ENCODE assay signal across 1 cellular context in the genomic region with DNA sequence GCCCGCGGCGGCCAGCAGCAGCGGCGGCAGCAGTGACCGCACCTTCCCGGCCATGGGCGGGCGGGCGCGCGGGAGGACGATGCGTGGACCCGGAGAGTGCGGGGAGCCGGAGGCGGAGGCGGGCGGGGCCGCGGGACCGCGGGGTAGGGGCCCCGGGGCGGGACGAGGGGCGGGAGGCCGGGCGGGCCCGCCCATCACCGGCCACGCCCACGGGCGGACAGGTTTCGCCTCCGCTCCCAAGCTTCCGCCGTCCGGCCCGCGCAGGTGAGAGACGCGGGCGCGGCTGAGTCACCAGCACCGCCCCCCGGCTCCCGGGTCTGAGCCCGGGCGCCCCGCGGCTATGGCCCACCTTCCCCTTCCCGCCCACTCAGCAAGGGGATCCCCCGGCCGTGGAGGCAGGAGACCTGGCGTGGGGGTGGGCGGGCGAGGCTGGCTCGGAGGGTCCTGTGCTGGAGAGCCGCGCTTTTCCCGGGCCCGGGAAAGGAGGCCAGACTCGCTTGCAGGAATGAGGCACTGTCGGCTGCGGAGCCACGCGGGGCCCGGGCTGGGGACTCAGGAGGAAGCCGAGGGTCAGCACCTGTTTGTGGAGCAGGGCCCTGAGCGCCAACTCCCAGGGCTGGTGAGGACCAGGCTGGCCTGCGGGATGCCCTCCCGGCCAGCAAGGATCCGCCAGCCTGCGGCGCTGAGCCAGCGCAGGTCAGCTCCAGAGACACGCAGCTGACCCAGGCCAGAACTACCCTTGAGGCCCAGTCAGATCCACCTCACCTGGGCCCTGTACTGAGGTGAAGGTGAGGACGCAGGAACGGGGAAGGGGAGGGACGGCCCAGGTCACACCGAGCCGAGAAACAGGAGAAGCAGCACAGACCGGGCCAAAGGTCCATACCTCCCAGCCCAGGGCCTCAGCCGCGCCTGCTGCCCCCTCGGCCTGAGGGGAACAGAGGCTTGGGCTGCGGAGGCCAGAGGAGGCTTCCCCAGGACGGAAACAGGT.
TF ChIP-seq lines count a peak whose summit lies in the region.

A gene (minus strand): TSS at position 118 of the 988 bp plus-strand sequence. CDS start 64 bp downstream, at position 54.

TF ChIP-seq in HepG2, 621 proteins besides CTCF, POLR2A, EP300 and RAD21 (continued from another document and continues in another):
- TF ChIP-seq ZNF619 (CRISPR knock-in tag; IDR thresholded peaks at IDR 0.05): no peak; the same call in 1 of the 2 replicates
- TF ChIP-seq, protein P1, sequence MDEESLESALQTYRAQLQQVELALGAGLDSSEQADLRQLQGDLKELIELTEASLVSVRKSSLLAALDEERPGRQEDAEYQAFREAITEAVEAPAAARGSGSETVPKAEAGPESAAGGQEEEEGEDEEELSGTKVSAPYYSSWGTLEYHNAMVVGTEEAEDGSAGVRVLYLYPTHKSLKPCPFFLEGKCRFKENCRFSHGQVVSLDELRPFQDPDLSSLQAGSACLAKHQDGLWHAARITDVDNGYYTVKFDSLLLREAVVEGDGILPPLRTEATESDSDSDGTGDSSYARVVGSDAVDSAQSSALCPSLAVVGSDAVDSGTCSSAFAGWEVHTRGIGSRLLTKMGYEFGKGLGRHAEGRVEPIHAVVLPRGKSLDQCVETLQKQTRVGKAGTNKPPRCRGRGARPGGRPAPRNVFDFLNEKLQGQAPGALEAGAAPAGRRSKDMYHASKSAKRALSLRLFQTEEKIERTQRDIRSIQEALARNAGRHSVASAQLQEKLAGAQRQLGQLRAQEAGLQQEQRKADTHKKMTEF (CRISPR knock-in tag; IDR thresholded peaks at IDR 0.05): peak; percentile 69
- TF ChIP-seq HOXA3 (CRISPR knock-in tag; IDR thresholded peaks at IDR 0.05): peak; percentile 61
- TF ChIP-seq, protein P2, sequence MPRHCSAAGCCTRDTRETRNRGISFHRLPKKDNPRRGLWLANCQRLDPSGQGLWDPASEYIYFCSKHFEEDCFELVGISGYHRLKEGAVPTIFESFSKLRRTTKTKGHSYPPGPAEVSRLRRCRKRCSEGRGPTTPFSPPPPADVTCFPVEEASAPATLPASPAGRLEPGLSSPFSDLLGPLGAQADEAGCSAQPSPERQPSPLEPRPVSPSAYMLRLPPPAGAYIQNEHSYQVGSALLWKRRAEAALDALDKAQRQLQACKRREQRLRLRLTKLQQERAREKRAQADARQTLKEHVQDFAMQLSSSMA (CRISPR knock-in tag; IDR thresholded peaks at IDR 0.05): peak; percentile 86
- TF ChIP-seq NRL (CRISPR knock-in tag; IDR thresholded peaks at IDR 0.05; ENCODE audit: borderline replicate concordance): peak; percentile 53; the same call in 1 of the 2 replicates
- 0 out of 2 replicates have a peak, but pooled peaks have one; percentile 30 for TF ChIP-seq ZNF674 (CRISPR knock-in tag; IDR thresholded peaks at IDR 0.05; ENCODE audit: low read depth)
- TF ChIP-seq ZNF17 (CRISPR knock-in tag; IDR thresholded peaks at IDR 0.05): no peak
- TF ChIP-seq, protein P3, sequence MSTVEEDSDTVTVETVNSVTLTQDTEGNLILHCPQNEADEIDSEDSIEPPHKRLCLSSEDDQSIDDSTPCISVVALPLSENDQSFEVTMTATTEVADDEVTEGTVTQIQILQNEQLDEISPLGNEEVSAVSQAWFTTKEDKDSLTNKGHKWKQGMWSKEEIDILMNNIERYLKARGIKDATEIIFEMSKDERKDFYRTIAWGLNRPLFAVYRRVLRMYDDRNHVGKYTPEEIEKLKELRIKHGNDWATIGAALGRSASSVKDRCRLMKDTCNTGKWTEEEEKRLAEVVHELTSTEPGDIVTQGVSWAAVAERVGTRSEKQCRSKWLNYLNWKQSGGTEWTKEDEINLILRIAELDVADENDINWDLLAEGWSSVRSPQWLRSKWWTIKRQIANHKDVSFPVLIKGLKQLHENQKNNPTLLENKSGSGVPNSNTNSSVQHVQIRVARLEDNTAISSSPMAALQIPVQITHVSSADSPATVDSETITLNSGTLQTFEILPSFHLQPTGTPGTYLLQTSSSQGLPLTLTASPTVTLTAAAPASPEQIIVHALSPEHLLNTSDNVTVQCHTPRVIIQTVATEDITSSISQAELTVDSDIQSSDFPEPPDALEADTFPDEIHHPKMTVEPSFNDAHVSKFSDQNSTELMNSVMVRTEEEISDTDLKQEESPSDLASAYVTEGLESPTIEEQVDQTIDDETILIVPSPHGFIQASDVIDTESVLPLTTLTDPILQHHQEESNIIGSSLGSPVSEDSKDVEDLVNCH (CRISPR knock-in tag; IDR thresholded peaks at IDR 0.05): no peak
- TF ChIP-seq FOXC1 (CRISPR knock-in tag; IDR thresholded peaks at IDR 0.05; ENCODE audit: borderline replicate concordance): peak; percentile 74
- TF ChIP-seq, protein P4, sequence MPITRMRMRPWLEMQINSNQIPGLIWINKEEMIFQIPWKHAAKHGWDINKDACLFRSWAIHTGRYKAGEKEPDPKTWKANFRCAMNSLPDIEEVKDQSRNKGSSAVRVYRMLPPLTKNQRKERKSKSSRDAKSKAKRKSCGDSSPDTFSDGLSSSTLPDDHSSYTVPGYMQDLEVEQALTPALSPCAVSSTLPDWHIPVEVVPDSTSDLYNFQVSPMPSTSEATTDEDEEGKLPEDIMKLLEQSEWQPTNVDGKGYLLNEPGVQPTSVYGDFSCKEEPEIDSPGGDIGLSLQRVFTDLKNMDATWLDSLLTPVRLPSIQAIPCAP (CRISPR knock-in tag; IDR thresholded peaks at IDR 0.05; ENCODE audit: low read depth): no peak
- 0 out of 2 replicates have a peak, but pooled peaks have one; percentile 6 for TF ChIP-seq ZNF484 (CRISPR knock-in tag; IDR thresholded peaks at IDR 0.05; ENCODE audit: borderline replicate concordance, low read depth)
- TF ChIP-seq, protein P5, sequence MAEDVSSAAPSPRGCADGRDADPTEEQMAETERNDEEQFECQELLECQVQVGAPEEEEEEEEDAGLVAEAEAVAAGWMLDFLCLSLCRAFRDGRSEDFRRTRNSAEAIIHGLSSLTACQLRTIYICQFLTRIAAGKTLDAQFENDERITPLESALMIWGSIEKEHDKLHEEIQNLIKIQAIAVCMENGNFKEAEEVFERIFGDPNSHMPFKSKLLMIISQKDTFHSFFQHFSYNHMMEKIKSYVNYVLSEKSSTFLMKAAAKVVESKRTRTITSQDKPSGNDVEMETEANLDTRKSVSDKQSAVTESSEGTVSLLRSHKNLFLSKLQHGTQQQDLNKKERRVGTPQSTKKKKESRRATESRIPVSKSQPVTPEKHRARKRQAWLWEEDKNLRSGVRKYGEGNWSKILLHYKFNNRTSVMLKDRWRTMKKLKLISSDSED (CRISPR knock-in tag; IDR thresholded peaks at IDR 0.05): no peak
- TF ChIP-seq ATAD3A (CRISPR knock-in tag; IDR thresholded peaks at IDR 0.05): 0 out of 2 replicates have a peak, but pooled peaks have one; percentile 15
- TF ChIP-seq ZNF879 (CRISPR knock-in tag; IDR thresholded peaks at IDR 0.05): 0 out of 2 replicates have a peak, but pooled peaks have one; percentile 13
- no peak; the same call in 1 of the 2 replicates for TF ChIP-seq ZNF317 (CRISPR knock-in tag; IDR thresholded peaks at IDR 0.05)
- no peak for TF ChIP-seq MTA3 (CRISPR knock-in tag; IDR thresholded peaks at IDR 0.05)
- TF ChIP-seq, protein P6, sequence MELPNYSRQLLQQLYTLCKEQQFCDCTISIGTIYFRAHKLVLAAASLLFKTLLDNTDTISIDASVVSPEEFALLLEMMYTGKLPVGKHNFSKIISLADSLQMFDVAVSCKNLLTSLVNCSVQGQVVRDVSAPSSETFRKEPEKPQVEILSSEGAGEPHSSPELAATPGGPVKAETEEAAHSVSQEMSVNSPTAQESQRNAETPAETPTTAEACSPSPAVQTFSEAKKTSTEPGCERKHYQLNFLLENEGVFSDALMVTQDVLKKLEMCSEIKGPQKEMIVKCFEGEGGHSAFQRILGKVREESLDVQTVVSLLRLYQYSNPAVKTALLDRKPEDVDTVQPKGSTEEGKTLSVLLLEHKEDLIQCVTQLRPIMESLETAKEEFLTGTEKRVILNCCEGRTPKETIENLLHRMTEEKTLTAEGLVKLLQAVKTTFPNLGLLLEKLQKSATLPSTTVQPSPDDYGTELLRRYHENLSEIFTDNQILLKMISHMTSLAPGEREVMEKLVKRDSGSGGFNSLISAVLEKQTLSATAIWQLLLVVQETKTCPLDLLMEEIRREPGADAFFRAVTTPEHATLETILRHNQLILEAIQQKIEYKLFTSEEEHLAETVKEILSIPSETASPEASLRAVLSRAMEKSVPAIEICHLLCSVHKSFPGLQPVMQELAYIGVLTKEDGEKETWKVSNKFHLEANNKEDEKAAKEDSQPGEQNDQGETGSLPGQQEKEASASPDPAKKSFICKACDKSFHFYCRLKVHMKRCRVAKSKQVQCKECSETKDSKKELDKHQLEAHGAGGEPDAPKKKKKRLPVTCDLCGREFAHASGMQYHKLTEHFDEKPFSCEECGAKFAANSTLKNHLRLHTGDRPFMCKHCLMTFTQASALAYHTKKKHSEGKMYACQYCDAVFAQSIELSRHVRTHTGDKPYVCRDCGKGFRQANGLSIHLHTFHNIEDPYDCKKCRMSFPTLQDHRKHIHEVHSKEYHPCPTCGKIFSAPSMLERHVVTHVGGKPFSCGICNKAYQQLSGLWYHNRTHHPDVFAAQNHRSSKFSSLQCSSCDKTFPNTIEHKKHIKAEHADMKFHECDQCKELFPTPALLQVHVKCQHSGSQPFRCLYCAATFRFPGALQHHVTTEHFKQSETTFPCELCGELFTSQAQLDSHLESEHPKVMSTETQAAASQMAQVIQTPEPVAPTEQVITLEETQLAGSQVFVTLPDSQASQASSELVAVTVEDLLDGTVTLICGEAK (IDR thresholded peaks at IDR 0.05): no peak
- TF ChIP-seq, protein P6 (CRISPR knock-in tag; IDR thresholded peaks at IDR 0.05): no peak; the same call in 1 of the 2 replicates
- no peak; the same call in 1 of the 2 replicates for TF ChIP-seq NCOA2 (CRISPR knock-in tag; IDR thresholded peaks at IDR 0.05)
- TF ChIP-seq ZNF773 (CRISPR knock-in tag; IDR thresholded peaks at IDR 0.05; ENCODE audit: borderline replicate concordance): no peak
- TF ChIP-seq REXO4 (CRISPR knock-in tag; IDR thresholded peaks at IDR 0.05; ENCODE audit: borderline replicate concordance): no peak
- TF ChIP-seq RBM39 (IDR thresholded peaks at IDR 0.05; ENCODE audit: low read depth, low read length, poor library complexity, severe bottlenecking): no peak
- TF ChIP-seq, protein P7, sequence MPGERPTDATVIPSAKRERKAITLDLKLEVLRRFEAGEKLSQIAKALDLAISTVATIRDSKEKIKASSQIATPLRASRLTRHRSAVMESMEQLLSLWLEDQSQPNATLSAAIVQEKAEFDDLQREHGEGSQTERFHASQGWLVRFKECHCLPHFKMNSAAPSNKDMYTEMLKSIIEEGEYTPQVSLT (CRISPR knock-in tag; IDR thresholded peaks at IDR 0.05; ENCODE audit: borderline replicate concordance, low read depth): no peak
- no peak for TF ChIP-seq ZMYM4 (CRISPR knock-in tag; IDR thresholded peaks at IDR 0.05)
- peak; percentile 32; the same call in 1 of the 2 replicates for TF ChIP-seq ZNF446 (CRISPR knock-in tag; IDR thresholded peaks at IDR 0.05)
- TF ChIP-seq PHF5A (CRISPR knock-in tag; IDR thresholded peaks at IDR 0.05; ENCODE audit: low read depth, unreplicated experiment): no peak
- peak; percentile 80 for TF ChIP-seq RBFOX2 (IDR thresholded peaks at IDR 0.05; ENCODE audit: low read depth, low read length)
- TF ChIP-seq, protein P8, sequence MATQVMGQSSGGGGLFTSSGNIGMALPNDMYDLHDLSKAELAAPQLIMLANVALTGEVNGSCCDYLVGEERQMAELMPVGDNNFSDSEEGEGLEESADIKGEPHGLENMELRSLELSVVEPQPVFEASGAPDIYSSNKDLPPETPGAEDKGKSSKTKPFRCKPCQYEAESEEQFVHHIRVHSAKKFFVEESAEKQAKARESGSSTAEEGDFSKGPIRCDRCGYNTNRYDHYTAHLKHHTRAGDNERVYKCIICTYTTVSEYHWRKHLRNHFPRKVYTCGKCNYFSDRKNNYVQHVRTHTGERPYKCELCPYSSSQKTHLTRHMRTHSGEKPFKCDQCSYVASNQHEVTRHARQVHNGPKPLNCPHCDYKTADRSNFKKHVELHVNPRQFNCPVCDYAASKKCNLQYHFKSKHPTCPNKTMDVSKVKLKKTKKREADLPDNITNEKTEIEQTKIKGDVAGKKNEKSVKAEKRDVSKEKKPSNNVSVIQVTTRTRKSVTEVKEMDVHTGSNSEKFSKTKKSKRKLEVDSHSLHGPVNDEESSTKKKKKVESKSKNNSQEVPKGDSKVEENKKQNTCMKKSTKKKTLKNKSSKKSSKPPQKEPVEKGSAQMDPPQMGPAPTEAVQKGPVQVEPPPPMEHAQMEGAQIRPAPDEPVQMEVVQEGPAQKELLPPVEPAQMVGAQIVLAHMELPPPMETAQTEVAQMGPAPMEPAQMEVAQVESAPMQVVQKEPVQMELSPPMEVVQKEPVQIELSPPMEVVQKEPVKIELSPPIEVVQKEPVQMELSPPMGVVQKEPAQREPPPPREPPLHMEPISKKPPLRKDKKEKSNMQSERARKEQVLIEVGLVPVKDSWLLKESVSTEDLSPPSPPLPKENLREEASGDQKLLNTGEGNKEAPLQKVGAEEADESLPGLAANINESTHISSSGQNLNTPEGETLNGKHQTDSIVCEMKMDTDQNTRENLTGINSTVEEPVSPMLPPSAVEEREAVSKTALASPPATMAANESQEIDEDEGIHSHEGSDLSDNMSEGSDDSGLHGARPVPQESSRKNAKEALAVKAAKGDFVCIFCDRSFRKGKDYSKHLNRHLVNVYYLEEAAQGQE (IDR thresholded peaks at IDR 0.05; ENCODE audit: borderline replicate concordance in 1 of 2, low read depth in 1 of 2, low read length in 2 of 2): no peak
- no peak for TF ChIP-seq ZNF772 (CRISPR knock-in tag; IDR thresholded peaks at IDR 0.05)
- 0 out of 2 replicates have a peak, but pooled peaks have one; percentile 15 for TF ChIP-seq ZNF746 (CRISPR knock-in tag; IDR thresholded peaks at IDR 0.05)
- TF ChIP-seq, protein P9, sequence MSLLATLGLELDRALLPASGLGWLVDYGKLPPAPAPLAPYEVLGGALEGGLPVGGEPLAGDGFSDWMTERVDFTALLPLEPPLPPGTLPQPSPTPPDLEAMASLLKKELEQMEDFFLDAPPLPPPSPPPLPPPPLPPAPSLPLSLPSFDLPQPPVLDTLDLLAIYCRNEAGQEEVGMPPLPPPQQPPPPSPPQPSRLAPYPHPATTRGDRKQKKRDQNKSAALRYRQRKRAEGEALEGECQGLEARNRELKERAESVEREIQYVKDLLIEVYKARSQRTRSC (CRISPR knock-in tag; IDR thresholded peaks at IDR 0.05; ENCODE audit: low read depth): no peak
